13 cellular contexts compared by ENCODE assay signal in the genomic region with DNA sequence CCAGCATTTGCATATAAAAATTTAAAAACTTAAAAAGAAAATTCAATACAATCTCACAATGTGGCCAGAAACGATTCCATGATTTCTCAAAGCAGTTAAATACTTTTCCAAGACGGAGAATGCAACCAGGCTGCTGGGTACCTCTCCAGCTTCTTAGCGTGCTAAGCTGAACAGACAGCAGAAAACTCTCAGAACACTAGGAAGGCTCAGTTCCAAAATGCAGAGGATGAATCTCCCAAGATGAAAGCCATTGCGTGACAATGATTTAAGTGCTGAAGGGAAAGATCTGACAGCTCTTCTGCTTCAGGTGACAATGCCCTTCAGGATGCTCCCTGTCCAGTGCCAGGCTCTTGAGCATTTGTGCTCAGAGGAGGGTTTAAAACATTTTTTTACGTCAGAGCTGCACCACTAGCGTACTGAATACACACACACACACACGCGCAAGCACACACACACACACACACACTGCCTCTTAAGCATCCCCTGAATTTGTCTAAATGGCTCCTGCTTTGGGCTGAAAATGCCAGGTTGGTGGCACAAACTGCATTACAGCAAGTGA. TPM values are rescaled to one million over a fixed set of nuclear protein-coding genes. Genes with fewer than 3 reads are reported as not detected.
A peak's percentile ranks its signal among the peaks of the same experiment; 100 is the strongest.
DNase-seq lines count a peak whose midpoint lies in the region; ATAC-seq, FAIRE-seq and TF ChIP-seq lines count a peak whose summit lies in the region.
"Had no signal": no experiment of that assay in that cellular context is flagged by ENCODE, and none has a peak within 500 bp of the region (broad histone marks: within the 10 kb centered on the region; RNA-seq: fewer than 3 reads in every experiment).

No MANE protein-coding gene starts in this region.

- H3K4me1 ChIP-seq in GM12878 (ENCODE audit: control insufficient read depth, insufficient read depth, low read length) (peaks cover 30% of the 10 kb centered on the region), muscle layer of colon (ENCODE audit: insufficient read depth, low read length) (peaks cover 16% of the 10 kb centered on the region)
- H3K4me1 ChIP-seq: SJSA1 had no signal

- FAIRE-seq in GM12878 (lab: Jason Lieb, UNC) = no peak

- H3K9me3 ChIP-seq in GM12878 (replicated peaks; ENCODE audit: control insufficient read depth, insufficient read depth, low read length) = no peaks in the 10 kb centered on the region
- H3K9me3 ChIP-seq in muscle layer of colon (ENCODE audit: low read length) = no peaks in the 10 kb centered on the region
- H3K9me3 ChIP-seq: SJSA1 had no signal

- no peak for TF ChIP-seq POLR2A in GM12878 (IDR thresholded peaks at IDR 0.05; ENCODE audit: low read depth, low read length)

- CTCF ChIA-PET in GM12878 (lab: Yijun Ruan, JAX) (interaction anchor here (0.9 to 2.4 kb wide), 7 partner anchors 12 to 73 kb away, joined by 3 to 18 read pairs (median 5); no protein-coding TSS in a partner anchor), RWPE1 (lab: Yijun Ruan, JAX) (interaction anchor here (0.7 kb wide), 1 partner anchor 1307 kb away, joined by 4 read pairs; no protein-coding TSS in a partner anchor)

- RAD21 ChIA-PET in GM12878 (lab: Charles Lee; ENCODE audit: unreplicated experiment) = interaction anchor here (0.9 to 15.5 kb wide), 6 partner anchors 13 to 90 kb away, joined by 3 to 245 read pairs (median 4); a partner anchor contains a TSS

- H3K27me3 ChIP-seq in GM12878 (replicated peaks in 1 of 2; ENCODE audit: control insufficient read depth in 2 of 2, insufficient read depth in 2 of 2, low read length in 1 of 2) = no peaks in the 10 kb centered on the region
- H3K27me3 ChIP-seq in muscle layer of colon (ENCODE audit: control insufficient read depth in 1 of 2, insufficient read depth in 2 of 2, low read length in 2 of 2) = no peaks in the 10 kb centered on the region
- H3K27me3 ChIP-seq: SJSA1 had no signal

- H3K36me3 ChIP-seq in GM12878 (ENCODE audit: control insufficient read depth in 2 of 2, insufficient read depth in 2 of 2, low read length in 1 of 2) (peaks cover 4 to 15% of the 10 kb centered on the region in 2 experiments; a peak in 3 of 4 replicates), muscle layer of colon (ENCODE audit: insufficient read depth, low read length) (peaks cover 25% of the 10 kb centered on the region)
- H3K36me3 ChIP-seq: SJSA1 had no signal

- in situ Hi-C loops in G401 (cut with HindIII; ENCODE audit: low sequenced_read_pairs) = no loop called here
- in situ Hi-C loops in GM12878 (cut with MboI) = no loop called here

- SMC1A ChIA-PET in GM12878 (lab: Charles Lee; ENCODE audit: uncharacterized antibody, unreplicated experiment) = interaction anchor here (0.6 to 9.0 kb wide), 10 partner anchors 8 to 1709 kb away, joined by 3 to 93 read pairs (median 12); no protein-coding TSS in a partner anchor

- TF ChIP-seq RAD21 in GM12878 (IDR thresholded peaks at IDR 0.05; ENCODE audit: insufficient read depth, low read depth, low read length) = no peak

- POLR2A ChIA-PET in GM12878 (lab: Charles Lee) (interaction anchor here (0.6 to 2.4 kb wide), 6 partner anchors 7 to 25 kb away, joined by 3 to 14 read pairs (median 4); no protein-coding TSS in a partner anchor), RWPE1 (lab: Yijun Ruan, JAX; ENCODE audit: low non-redundant PET) (interaction anchor here (0.7 kb wide), 1 partner anchor 31 kb away, joined by 4 read pairs; no protein-coding TSS in a partner anchor)

- no TSS peak for BruUV-seq in GM12878 (replicated peaks; lab: Mats Ljungman, UMichigan)

- WGBS in GM12878 (ENCODE audit: insufficient coverage, insufficient replicate concordance, low lambda C conversion rate, missing lambda C conversion rate) = 86% methylated on average over 8 of the region's 8 CpGs

- no peak overlapping the region for H2AFZ ChIP-seq in GM12878 (ENCODE audit: control insufficient read depth, low read depth, low read length)

- H3K79me2 ChIP-seq in GM12878 (ENCODE audit: control insufficient read depth, insufficient read depth, low read length) = peaks cover 28% of the 10 kb centered on the region

- no peak overlapping the region for H3K4me3 ChIP-seq in GM12878
- peak overlapping the region in 1 of 2 donors; percentile 38 for H3K4me3 ChIP-seq in muscle layer of colon (ENCODE audit: low read depth in 1 of 2, low read length in 2 of 2)
- H3K4me3 ChIP-seq: SJSA1 had no signal

- H3K27ac ChIP-seq in GM12878 (ENCODE audit: control insufficient read depth, insufficient read depth) (no peak overlapping the region), muscle layer of colon (ENCODE audit: low read depth, low read length) (peak overlapping the region; percentile 67), RWPE1 (no peak overlapping the region)
- H3K27ac ChIP-seq: C4-2B, SJSA1 had no signal

- TF ChIP-seq CTCF in GM12878 (IDR thresholded peaks at IDR 0.05 in 2 of 3, conservative IDR thresholded peaks at IDR 0.05 in 1 of 3; ENCODE audit: control insufficient read depth in 2 of 3, extremely low read depth in 1 of 3, insufficient read depth in 1 of 3, low read depth in 3 of 3, low read length in 3 of 3) = no peak
- TF ChIP-seq CTCF in RWPE1 (conservative IDR thresholded peaks at IDR 0.05; ENCODE audit: low read depth) = no peak

- no peak for ATAC-seq in GM12878
- no peak for ATAC-seq in GM21786 (IDR thresholded peaks at IDR 0.05; ENCODE audit: unreplicated experiment)
- ATAC-seq in GM18498 (IDR thresholded peaks at IDR 0.05; ENCODE audit: unreplicated experiment) = no peak
- no peak for ATAC-seq in HG03432 (IDR thresholded peaks at IDR 0.05; ENCODE audit: unreplicated experiment)
- ATAC-seq: WTC11 had no signal

- 0 out of 2 replicates have a peak overlapping the region, but pooled peaks have one; percentile 6 for H3K9ac ChIP-seq in GM12878 (ENCODE audit: control insufficient read depth, insufficient read depth, low read length)
- peak overlapping the region; percentile 23 for H3K9ac ChIP-seq in muscle layer of colon (ENCODE audit: low read length)

- no peak for TF ChIP-seq EP300 in GM12878 (IDR thresholded peaks at IDR 0.05; ENCODE audit: borderline replicate concordance in 1 of 2, control insufficient read depth in 1 of 2, low read depth in 2 of 2, low read length in 2 of 2)

- H3K4me2 ChIP-seq in GM12878 (ENCODE audit: control insufficient read depth, insufficient read depth) = no peak overlapping the region

- intact Hi-C loops in GM12878 (cut with micrococcal nuclease; ENCODE audit: unreplicated experiment) = no loop called here

- H4K20me1 ChIP-seq in GM12878 (ENCODE audit: control insufficient read depth, insufficient read depth) = no peaks in the 10 kb centered on the region

- DNase-seq in AG08395 (ENCODE audit: low spot score) (peak; percentile 46), G401 (ENCODE audit: low spot score) (peak; percentile 79), GM12878 (ENCODE audit: low read depth, low spot score) (no peak), RWPE1 (ENCODE audit: low spot score) (no peak)
- DNase-seq: islet precursor cell, NCI-H526 had no signal

TF ChIP-seq in GM12878, 131 proteins besides CTCF, POLR2A, EP300 and RAD21:
- no peak for TF ChIP-seq NBN (IDR thresholded peaks at IDR 0.05)

RNA-seq across cellular contexts. Expression of a gene that starts 26.3 kb away (rescaled TPM):
- 12.7 and 13.8 TPM in 2 replicates for total RNA-seq in G401 (2014; rRNA removed; shearing (Covaris generic))
- 48.9 and 50.4 TPM in 2 replicates for total RNA-seq in GM12878 (2013; cell fraction: nucleolus; rRNA removed)
- 39.9 and 42.2 TPM in 2 replicates for total RNA-seq in GM12878 (2014; rRNA removed)
- total RNA-seq in GM12878 (2014; rRNA removed; fragmentation: Illumina TruSeq; extraction: Trizol) = 59.3 and 61.0 TPM in 2 replicates
- total RNA-seq in GM12878 (2021) = 69.5 and 70.6 TPM in 2 replicates
- 6.4 TPM for polyA plus RNA-seq in GM12878 (2011; ENCODE audit: low read depth)
- polyA plus RNA-seq in GM12878 (2011; rRNA removed) = 49.8 and 53.2 TPM in 2 replicates
- polyA plus RNA-seq in GM12878 (2011; cell fraction: cytosol; rRNA removed) = 51.8 and 54.6 TPM in 2 replicates
- polyA plus RNA-seq in GM12878 (2011; cell fraction: nucleus; rRNA removed) = 34.9 and 46.0 TPM in 2 replicates
- polyA plus RNA-seq in GM12878 (2012) = 7.9 and 9.1 TPM in 2 replicates
- 78.7 and 82.6 TPM in 2 replicates for polyA plus RNA-seq in GM12878 (2014; fragmentation: Illumina TruSeq; extraction: Trizol)
- 10 to 100 TPM; 21.8 to 31.1 TPM for polyA plus RNA-seq in GM12878 (2014; fragmentation: Nextera tagmentation; extraction: Ambion mirVana)
- 45.2 and 45.4 TPM in 2 replicates for polyA plus RNA-seq in GM12878 (2014; rRNA removed)
- 10 to 100 TPM; 68.9 to 74.5 TPM for polyA plus RNA-seq in GM12878 (2016; fragmentation: Nextera tagmentation; extraction: Ambion mirVana)
- 70.3 and 91.3 TPM in 2 replicates for polyA minus RNA-seq in GM12878 (2011; rRNA and poly(A)+ RNA removed)
- 25.4 and 31.2 TPM in 2 replicates for polyA minus RNA-seq in GM12878 (2011; cell fraction: cytosol; rRNA and poly(A)+ RNA removed)
- polyA minus RNA-seq in GM12878 (2011; cell fraction: nucleus; rRNA and poly(A)+ RNA removed) = 20.1 and 37.3 TPM in 2 replicates

Comparison
In these comparisons a context has a peak if more than half of its experiments do, and no peak if none do; other contexts are left out.
1. DNase-seq: peak in AG08395 (single experiment) and G401 (single experiment); none in GM12878 (single experiment) and RWPE1 (single experiment).